Comparison of ENCODE assay signal across 24 cellular contexts in genomic region chrX:121832446-121832845, GRCh38.
"Had no signal": no experiment of that assay in that cellular context is flagged by ENCODE, and none has a peak within 500 bp of the region (broad histone marks: within the 10 kb centered on the region; RNA-seq: fewer than 3 reads in every experiment).

No MANE protein-coding gene starts in this region.

- H3K27me3 Mint-ChIP-seq: activated CD4-positive, alpha-beta memory T cell treated with anti-CD3 and anti-CD28 coated beads for 36 hours; activated naive CD4-positive, alpha-beta T cell treated with anti-CD3 and anti-CD28 coated beads, Interleukin-2, amount 10 ng/mL, durations not matched to agents 7 days and 5 days; naive thymus-derived CD8-positive, alpha-beta T cell; T-helper 17 cell; type B pancreatic cell had no signal

- H3K4me1 Mint-ChIP-seq: activated naive CD4-positive, alpha-beta T cell treated with anti-CD3 and anti-CD28 coated beads, Interleukin-2, amount 10 ng/mL, durations not matched to agents 7 days and 5 days; mesothelial cell of epicardium; naive thymus-derived CD8-positive, alpha-beta T cell; T-helper 17 cell had no signal

- H3K27me3 ChIP-seq: body of pancreas, colonic mucosa, esophagus squamous epithelium, ovary, right atrium auricular region, vagina had no signal

- H3K36me3 Mint-ChIP-seq: activated CD4-positive, alpha-beta memory T cell treated with anti-CD3 and anti-CD28 coated beads for 36 hours; activated naive CD4-positive, alpha-beta T cell treated with anti-CD3 and anti-CD28 coated beads, Interleukin-2, amount 10 ng/mL, durations not matched to agents 7 days and 5 days; mesothelial cell of epicardium; naive thymus-derived CD8-positive, alpha-beta T cell; type B pancreatic cell had no signal

- H3K4me1 ChIP-seq: body of pancreas, colonic mucosa, esophagus squamous epithelium, left ventricle myocardium inferior, psoas muscle, right atrium auricular region, vagina had no signal

- H3K4me3 ChIP-seq: body of pancreas, colonic mucosa, dorsolateral prefrontal cortex, esophagus squamous epithelium, left ventricle myocardium inferior, ovary, psoas muscle, right atrium auricular region, thoracic aorta, vagina had no signal

- DNase-seq: activated CD4-positive, alpha-beta memory T cell treated with anti-CD3 and anti-CD28 coated beads for 36 hours; activated CD4-positive, alpha-beta T cell treated with anti-CD3 and anti-CD28 coated beads for 48 hours; activated effector memory CD4-positive, alpha-beta T cell treated with anti-CD3 and anti-CD28 coated beads, Interleukin-2, amount 50 U/mL, for 16 hours; activated naive CD4-positive, alpha-beta T cell treated with anti-CD3 and anti-CD28 coated beads, Interleukin-2, amount 10 ng/mL, durations not matched to agents 7 days and 5 days; activated T-cell treated with anti-CD3 and anti-CD28 coated beads, Interleukin-2, amount 50 U/mL, for 72 hours; body of pancreas; central memory CD4-positive, alpha-beta T cell; colonic mucosa; dorsolateral prefrontal cortex; esophagus squamous epithelium; hippocampal formation; left ventricle myocardium inferior; naive thymus-derived CD8-positive, alpha-beta T cell; ovary; psoas muscle; stimulated activated CD4-positive, alpha-beta T cell treated with anti-CD3 and anti-CD28 coated beads, Interleukin-4, amount 100 ng/mL, for 24 hours; stimulated activated naive CD4-positive, alpha-beta T cell treated with Interleukin-2 at 50 U/mL for 16 hours; T-helper 17 cell had no signal

- H3K4me3 Mint-ChIP-seq: activated CD4-positive, alpha-beta memory T cell treated with anti-CD3 and anti-CD28 coated beads for 36 hours; activated naive CD4-positive, alpha-beta T cell treated with anti-CD3 and anti-CD28 coated beads, Interleukin-2, amount 10 ng/mL, durations not matched to agents 7 days and 5 days; activated T-cell treated with anti-CD3 and anti-CD28 coated beads, Interleukin-2, amount 50 U/mL, for 72 hours; mesothelial cell of epicardium; naive thymus-derived CD8-positive, alpha-beta T cell; T-helper 17 cell; type B pancreatic cell had no signal

- FAIRE-seq: frontal cortex had no signal

- H3K27ac ChIP-seq: body of pancreas, colonic mucosa, dorsolateral prefrontal cortex, esophagus squamous epithelium, left ventricle myocardium inferior, ovary, psoas muscle, right atrium auricular region, thoracic aorta, vagina had no signal

- H3K9me3 Mint-ChIP-seq: activated CD4-positive, alpha-beta memory T cell treated with anti-CD3 and anti-CD28 coated beads for 36 hours; activated naive CD4-positive, alpha-beta T cell treated with anti-CD3 and anti-CD28 coated beads, Interleukin-2, amount 10 ng/mL, durations not matched to agents 7 days and 5 days; activated T-cell treated with anti-CD3 and anti-CD28 coated beads, Interleukin-2, amount 50 U/mL, for 72 hours; type B pancreatic cell had no signal

- H3K27ac Mint-ChIP-seq: activated CD4-positive, alpha-beta memory T cell treated with anti-CD3 and anti-CD28 coated beads for 36 hours; activated naive CD4-positive, alpha-beta T cell treated with anti-CD3 and anti-CD28 coated beads, Interleukin-2, amount 10 ng/mL, durations not matched to agents 7 days and 5 days; activated T-cell treated with anti-CD3 and anti-CD28 coated beads, Interleukin-2, amount 50 U/mL, for 72 hours; mesothelial cell of epicardium; naive thymus-derived CD8-positive, alpha-beta T cell; T-helper 17 cell; type B pancreatic cell had no signal

- H3K36me3 ChIP-seq: colonic mucosa, esophagus squamous epithelium, left ventricle myocardium inferior, ovary, right atrium auricular region, thoracic aorta, vagina had no signal

- H3K9me3 ChIP-seq: body of pancreas, colonic mucosa, esophagus squamous epithelium, left ventricle myocardium inferior, ovary, psoas muscle, thoracic aorta, vagina had no signal
